24 cellular contexts compared by ENCODE assay signal in the genomic region with DNA sequence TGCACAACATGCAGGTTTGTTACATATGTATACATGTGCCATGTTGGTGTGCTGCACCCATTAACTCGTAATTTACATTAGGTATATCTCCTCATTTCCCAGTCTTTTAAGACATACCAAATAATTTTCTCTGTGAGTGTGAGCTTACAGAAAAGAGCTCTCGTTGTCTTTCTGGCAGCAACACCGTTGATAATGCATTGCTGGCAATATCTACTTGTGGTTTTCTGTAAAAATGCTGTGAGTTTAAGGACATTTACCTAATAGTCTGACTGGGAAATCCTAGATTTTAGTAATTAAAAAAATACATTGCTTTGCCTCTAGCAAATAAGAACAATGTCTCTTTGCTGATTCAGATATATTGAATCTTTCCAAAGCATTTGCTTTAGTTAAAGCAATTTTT. TPM values are rescaled to one million over a fixed set of nuclear protein-coding genes. Genes with fewer than 3 reads are reported as not detected.
"Had no signal": no experiment of that assay in that cellular context is flagged by ENCODE, and none has a peak within 500 bp of the region (broad histone marks: within the 10 kb centered on the region; RNA-seq: fewer than 3 reads in every experiment).

No MANE protein-coding gene starts in this region.

- H3K4me3 ChIP-seq: adrenal gland, body of pancreas, pancreas, psoas muscle, right atrium auricular region, tibial artery had no signal

- H3K27ac Mint-ChIP-seq: activated naive CD8-positive, alpha-beta T cell; activated T-cell treated with anti-CD3 and anti-CD28 coated beads, Interleukin-2, amount 50 U/mL, for 24 hours; activated T-helper 2 cell treated with anti-CD3 and anti-CD28 coated beads, Interferon-gamma antibody, Interleukin-2, Interleukin-4, amounts not matched to agents 10 μg/mL and 5 μg/mL and 100 μg/mL, durations not matched to agents 14 hours and 24 hours and 36 hours; dendritic cell treated with granulocyte-macrophage colony-stimulating factor and Interleukin-4, amounts not matched to agents 40 ng/mL and 50 ng/mL, for 4 days; memory B cell; stimulated activated naive CD8-positive, alpha-beta T cell treated with anti-CD3 and anti-CD28 coated beads, Interleukin-15, Interleukin-2, amounts not matched to agents 100 ng/mL and 50 ng/mL, for 24 hours had no signal

- H3K4me1 ChIP-seq: adrenal gland, psoas muscle, right atrium auricular region, tibial artery had no signal

- H3K4me3 Mint-ChIP-seq: activated naive CD8-positive, alpha-beta T cell; dendritic cell treated with granulocyte-macrophage colony-stimulating factor and Interleukin-4, amounts not matched to agents 40 ng/mL and 50 ng/mL, for 4 days; memory B cell; nephron had no signal

- H3K9me3 ChIP-seq: adrenal gland, body of pancreas, neutrophil, pancreas, psoas muscle had no signal

- ATAC-seq: body of pancreas, psoas muscle had no signal

- H3K36me3 Mint-ChIP-seq: activated naive CD8-positive, alpha-beta T cell; memory B cell had no signal

- H3K4me1 Mint-ChIP-seq: memory B cell had no signal

- H3K36me3 ChIP-seq: adrenal gland, neutrophil, pancreas, right atrium auricular region, tibial artery had no signal

- H3K9me3 Mint-ChIP-seq: activated T-cell treated with anti-CD3 and anti-CD28 coated beads, Interleukin-2, amount 50 U/mL, for 24 hours; activated T-helper 2 cell treated with anti-CD3 and anti-CD28 coated beads, Interferon-gamma antibody, Interleukin-2, Interleukin-4, amounts not matched to agents 10 μg/mL and 5 μg/mL and 100 μg/mL, durations not matched to agents 14 hours and 24 hours and 36 hours; dendritic cell treated with granulocyte-macrophage colony-stimulating factor and Interleukin-4, amounts not matched to agents 40 ng/mL and 50 ng/mL, for 4 days; memory B cell; stimulated activated naive CD8-positive, alpha-beta T cell treated with anti-CD3 and anti-CD28 coated beads, Interleukin-15, Interleukin-2, amounts not matched to agents 100 ng/mL and 50 ng/mL, for 24 hours had no signal

- H3K27ac ChIP-seq: adrenal gland, body of pancreas, neutrophil, pancreas, psoas muscle, tibial artery had no signal

- H3K27me3 ChIP-seq: body of pancreas, pancreas, right atrium auricular region had no signal

- DNase-seq: activated CD4-positive, alpha-beta T cell treated with anti-CD3 and anti-CD28 coated beads for 1 hour; activated CD4-positive, alpha-beta T cell treated with anti-CD3 and anti-CD28 coated beads, Interleukin-2, amount 50 U/mL, for 1 hour; activated naive CD4-positive, alpha-beta T cell; adrenal gland; effector CD4-positive, alpha-beta T cell; glutamatergic neuron; psoas muscle; T-helper 9 cell; tibial artery had no signal

RNA-seq across cellular contexts. Expression of a gene that starts 8.4 kb away (rescaled TPM):
- total RNA-seq: activated T-helper 2 cell treated with anti-CD3 and anti-CD28 coated beads, Interferon-gamma antibody, Interleukin-2, Interleukin-4, amounts not matched to agents 10 μg/mL and 5 μg/mL and 100 μg/mL, durations not matched to agents 14 hours and 24 hours and 36 hours; adrenal gland; body of pancreas; frontal cortex; liver; pancreas; psoas muscle; right atrium auricular region; T-helper 1 cell treated with Interleukin-12 subunit alpha and Interleukin-12 subunit beta and Interleukin-4 antibody, amounts not matched to agents 30 ng/mL and 1 ng/mL, for 36 hours; urinary bladder had no signal

RNA-seq across cellular contexts. Expression of a gene that starts 31.9 kb away (rescaled TPM):
- total RNA-seq: adrenal gland; body of pancreas; pancreas; psoas muscle; T-helper 1 cell treated with Interleukin-12 subunit alpha and Interleukin-12 subunit beta and Interleukin-4 antibody, amounts not matched to agents 30 ng/mL and 1 ng/mL, for 36 hours; urinary bladder had no signal
